ENCODE assay signal across 27 cellular contexts in the genomic region with DNA sequence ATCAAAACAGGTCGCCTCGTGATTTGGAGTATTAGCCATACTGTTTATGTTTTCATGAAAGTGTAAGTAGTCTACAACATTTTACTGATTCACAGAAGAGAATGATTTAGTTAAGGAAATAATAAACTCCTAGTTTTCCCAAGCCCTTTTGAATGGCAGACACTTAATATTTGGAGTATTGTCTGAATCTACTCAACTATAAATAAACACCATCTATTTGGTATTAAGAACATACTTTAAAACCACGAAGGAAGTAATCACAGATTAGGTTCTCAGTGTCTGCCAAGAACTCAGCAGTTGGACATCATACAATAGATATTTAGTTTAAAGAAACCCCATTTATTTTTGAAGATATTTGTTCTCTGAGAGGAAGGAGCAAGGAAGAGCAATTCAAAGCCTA.
A peak's percentile ranks its signal among the peaks of the same experiment; 100 is the strongest.
DNase-seq lines count a peak whose midpoint lies in the region; TF ChIP-seq lines count a peak whose summit lies in the region.
"Had no signal": no experiment of that assay in that cellular context is flagged by ENCODE, and none has a peak within 500 bp of the region (broad histone marks: within the 10 kb centered on the region; RNA-seq: fewer than 3 reads in every experiment).

No MANE protein-coding gene starts in this region.

- H3F3A ChIP-seq in smooth muscle cell (ENCODE audit: low read depth) = peaks cover 4% of the 10 kb centered on the region

- H2AK5ac ChIP-seq in mesendoderm (ENCODE audit: low read length) = no peak overlapping the region

- H3K56ac ChIP-seq in mesendoderm (ENCODE audit: low read length) = no peak overlapping the region

- H2BK5ac ChIP-seq in mesendoderm (ENCODE audit: low read length) = no peak overlapping the region

- H4K8ac ChIP-seq in mesendoderm (ENCODE audit: low read depth, low read length) = no peak overlapping the region

- in situ Hi-C loops in astrocyte of the spinal cord (cut with HindIII; ENCODE audit: low sequenced_read_pairs) = no loop called here

- 52% methylated on average over 3 of the region's 3 CpGs for WGBS in hepatocyte (ENCODE audit: low lambda C conversion rate, missing lambda C conversion rate)
- WGBS in smooth muscle cell (ENCODE audit: low lambda C conversion rate) = 35% methylated on average over 3 of the region's 3 CpGs
- WGBS in mesendoderm (ENCODE audit: extremely low coverage, insufficient coverage, low lambda C conversion rate) = no CpG with 5 or more reads among the region's 3 CpGs

- no peak for TF ChIP-seq RAD21 in Ishikawa (IDR thresholded peaks at IDR 0.05; ENCODE audit: low read depth)

- H4K20me1 ChIP-seq in hepatocyte (ENCODE audit: insufficient read depth, poor library complexity, severe bottlenecking) (no peaks in the 10 kb centered on the region), smooth muscle cell (ENCODE audit: low read depth) (no peaks in the 10 kb centered on the region)

- H3K4me2 ChIP-seq in hepatocyte (no peak overlapping the region), smooth muscle cell (peak overlapping the region; percentile 50), mesendoderm (ENCODE audit: low read length) (no peak overlapping the region)

- DNase-seq in astrocyte of the spinal cord (ENCODE audit: low read depth, low spot score) (peak; percentile 54), hepatocyte (ENCODE audit: low spot score) (no peak), smooth muscle cell (lab: John Stamatoyannopoulos, UW; ENCODE audit: unreplicated experiment) (no peak), NCI-H1694 treated with DMSO at 0.1 percent for 48 hours (lab: John Stamatoyannopoulos, UW) (no peak), mesendoderm (no peak), RWPE1 (ENCODE audit: low spot score) (no peak)
- DNase-seq: activated CD4-positive, alpha-beta T cell treated with anti-CD3 and anti-CD28 coated beads for 4 hours; activated naive CD4-positive, alpha-beta T cell treated with anti-CD3 and anti-CD28 coated beads, Interleukin-2, amount 10 ng/mL, durations not matched to agents 7 days and 5 days; amygdala; caudate nucleus; COR-L47; DMS79; erythroblast; GDM1; hypothalamus; left ventricle myocardium superior; MV-4-11; naive B cell; NCI-H1436 treated with DMSO at 0.1 percent for 48 hours; nucleus accumbens; Peyer's patch; T1000; transverse colon; WERI-Rb-1 had no signal

- no peak for TF ChIP-seq CTCF in astrocyte of the spinal cord (IDR thresholded peaks at IDR 0.05; ENCODE audit: low read depth, low read length)
- TF ChIP-seq CTCF in hepatocyte (IDR thresholded peaks at IDR 0.05; ENCODE audit: poor library complexity) = no peak
- TF ChIP-seq CTCF in smooth muscle cell (IDR thresholded peaks at IDR 0.05; ENCODE audit: borderline replicate concordance, insufficient read depth, poor library complexity, severe bottlenecking) = no peak
- no peak for TF ChIP-seq CTCF in RWPE1 (conservative IDR thresholded peaks at IDR 0.05; ENCODE audit: low read depth)

- no peak overlapping the region for H3K9ac ChIP-seq in smooth muscle cell (ENCODE audit: low read depth)
- no peak overlapping the region for H3K9ac ChIP-seq in mesendoderm (ENCODE audit: low read length)

- H3K4me1 ChIP-seq in hepatocyte (ENCODE audit: insufficient read depth) (no peaks in the 10 kb centered on the region), smooth muscle cell (ENCODE audit: low read depth) (peaks cover 3% of the 10 kb centered on the region), mesendoderm (ENCODE audit: control insufficient read depth, low read depth, low read length) (no peaks in the 10 kb centered on the region)
- H3K4me1 ChIP-seq: Peyer's patch, prostate gland, transverse colon had no signal

- H3K18ac ChIP-seq in mesendoderm (ENCODE audit: low read length) = no peak overlapping the region

- no peaks in the 10 kb centered on the region for H3K27me3 ChIP-seq in hepatocyte
- H3K27me3 ChIP-seq in smooth muscle cell (ENCODE audit: low read depth) = no peaks in the 10 kb centered on the region
- H3K27me3 ChIP-seq in mesendoderm (ENCODE audit: insufficient read depth, low read length, poor library complexity) = no peaks in the 10 kb centered on the region
- H3K27me3 ChIP-seq: Peyer's patch, transverse colon had no signal

- H3K9me3 ChIP-seq in hepatocyte (ENCODE audit: low read depth) (no peaks in the 10 kb centered on the region), smooth muscle cell (replicated peaks; ENCODE audit: low read depth) (no peaks in the 10 kb centered on the region)
- H3K9me3 ChIP-seq: Peyer's patch, prostate gland, transverse colon had no signal

- no peak overlapping the region for H3K4ac ChIP-seq in mesendoderm (ENCODE audit: low read depth, low read length)

- no peak overlapping the region for H4K5ac ChIP-seq in mesendoderm (ENCODE audit: low read length)

- H2BK120ac ChIP-seq in mesendoderm (ENCODE audit: low read depth, low read length) = no peak overlapping the region

- no peaks in the 10 kb centered on the region for H3K9me2 ChIP-seq in hepatocyte (replicated peaks; ENCODE audit: insufficient read depth)

- H3K36me3 ChIP-seq in hepatocyte (replicated peaks; ENCODE audit: insufficient read depth, low read depth) (no peaks in the 10 kb centered on the region), smooth muscle cell (ENCODE audit: low read depth) (no peaks in the 10 kb centered on the region), mesendoderm (ENCODE audit: control insufficient read depth, insufficient read depth, low read length) (no peaks in the 10 kb centered on the region)
- H3K36me3 ChIP-seq: Peyer's patch, prostate gland, transverse colon, WERI-Rb-1 had no signal

- H2AFZ ChIP-seq in hepatocyte = no peak overlapping the region
- H2AFZ ChIP-seq in smooth muscle cell (ENCODE audit: low read depth) = peak overlapping the region; percentile 49

- H3K4me3 ChIP-seq in astrocyte of the spinal cord (ENCODE audit: low read depth, low read length) (no peak overlapping the region), hepatocyte (no peak overlapping the region), smooth muscle cell (no peak overlapping the region), mesendoderm (ENCODE audit: low read length) (no peak overlapping the region)
- H3K4me3 ChIP-seq: Peyer's patch, prostate gland, transverse colon had no signal

- H3K23ac ChIP-seq in mesendoderm (ENCODE audit: low read length) = no peak overlapping the region

- no peak for TF ChIP-seq EP300 in Ishikawa (IDR thresholded peaks at IDR 0.05; ENCODE audit: borderline replicate concordance)

- H3K79me2 ChIP-seq in hepatocyte (no peaks in the 10 kb centered on the region), smooth muscle cell (ENCODE audit: low read depth) (no peaks in the 10 kb centered on the region), mesendoderm (ENCODE audit: control insufficient read depth, insufficient read depth, low read length) (no peaks in the 10 kb centered on the region)

- no peak overlapping the region for H2BK15ac ChIP-seq in mesendoderm (replicated peaks; ENCODE audit: low read depth)

- POLR2A ChIA-PET in RWPE1 (lab: Yijun Ruan, JAX; ENCODE audit: low non-redundant PET) = no interaction called here

- CTCF ChIA-PET in RWPE1 (lab: Yijun Ruan, JAX) = interaction anchor here (0.6 to 0.7 kb wide), 3 partner anchors 26 to 387 kb away, joined by 3 read pairs; no protein-coding TSS in a partner anchor

- H3K79me1 ChIP-seq in mesendoderm (ENCODE audit: low read length) = no peaks in the 10 kb centered on the region

- H3K27ac ChIP-seq in hepatocyte (peak overlapping the region; percentile 14), smooth muscle cell (ENCODE audit: low read depth) (peak overlapping the region; percentile 21), mesendoderm (ENCODE audit: low read depth, low read length) (no peak overlapping the region), RWPE1 (no peak overlapping the region)
- H3K27ac ChIP-seq: C4-2B, Peyer's patch, prostate gland, transverse colon, WERI-Rb-1 had no signal

TF ChIP-seq in Ishikawa, 13 proteins besides CTCF, POLR2A, EP300 and RAD21:
- TF ChIP-seq, protein P1, sequence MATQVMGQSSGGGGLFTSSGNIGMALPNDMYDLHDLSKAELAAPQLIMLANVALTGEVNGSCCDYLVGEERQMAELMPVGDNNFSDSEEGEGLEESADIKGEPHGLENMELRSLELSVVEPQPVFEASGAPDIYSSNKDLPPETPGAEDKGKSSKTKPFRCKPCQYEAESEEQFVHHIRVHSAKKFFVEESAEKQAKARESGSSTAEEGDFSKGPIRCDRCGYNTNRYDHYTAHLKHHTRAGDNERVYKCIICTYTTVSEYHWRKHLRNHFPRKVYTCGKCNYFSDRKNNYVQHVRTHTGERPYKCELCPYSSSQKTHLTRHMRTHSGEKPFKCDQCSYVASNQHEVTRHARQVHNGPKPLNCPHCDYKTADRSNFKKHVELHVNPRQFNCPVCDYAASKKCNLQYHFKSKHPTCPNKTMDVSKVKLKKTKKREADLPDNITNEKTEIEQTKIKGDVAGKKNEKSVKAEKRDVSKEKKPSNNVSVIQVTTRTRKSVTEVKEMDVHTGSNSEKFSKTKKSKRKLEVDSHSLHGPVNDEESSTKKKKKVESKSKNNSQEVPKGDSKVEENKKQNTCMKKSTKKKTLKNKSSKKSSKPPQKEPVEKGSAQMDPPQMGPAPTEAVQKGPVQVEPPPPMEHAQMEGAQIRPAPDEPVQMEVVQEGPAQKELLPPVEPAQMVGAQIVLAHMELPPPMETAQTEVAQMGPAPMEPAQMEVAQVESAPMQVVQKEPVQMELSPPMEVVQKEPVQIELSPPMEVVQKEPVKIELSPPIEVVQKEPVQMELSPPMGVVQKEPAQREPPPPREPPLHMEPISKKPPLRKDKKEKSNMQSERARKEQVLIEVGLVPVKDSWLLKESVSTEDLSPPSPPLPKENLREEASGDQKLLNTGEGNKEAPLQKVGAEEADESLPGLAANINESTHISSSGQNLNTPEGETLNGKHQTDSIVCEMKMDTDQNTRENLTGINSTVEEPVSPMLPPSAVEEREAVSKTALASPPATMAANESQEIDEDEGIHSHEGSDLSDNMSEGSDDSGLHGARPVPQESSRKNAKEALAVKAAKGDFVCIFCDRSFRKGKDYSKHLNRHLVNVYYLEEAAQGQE (IDR thresholded peaks at IDR 0.05; ENCODE audit: low read depth) = no peak
- TF ChIP-seq TAF1 (IDR thresholded peaks at IDR 0.05; ENCODE audit: low read depth) = no peak
- no peak for TF ChIP-seq EGR1 (IDR thresholded peaks at IDR 0.05)
- peak; percentile 27; the same call in 1 of the 2 replicates for TF ChIP-seq NFIC (IDR thresholded peaks at IDR 0.05)
- TF ChIP-seq YY1 (IDR thresholded peaks at IDR 0.05; ENCODE audit: low read depth) = no peak

Comparison
In these comparisons a context has a peak if more than half of its experiments do, and no peak if none do; other contexts are left out.
1. H3K27ac ChIP-seq: peak in hepatocyte (single experiment) and smooth muscle cell (single experiment); none in mesendoderm (single experiment) and RWPE1 (single experiment).